ENCODE assay signal across 9 cellular contexts in the genomic region with DNA sequence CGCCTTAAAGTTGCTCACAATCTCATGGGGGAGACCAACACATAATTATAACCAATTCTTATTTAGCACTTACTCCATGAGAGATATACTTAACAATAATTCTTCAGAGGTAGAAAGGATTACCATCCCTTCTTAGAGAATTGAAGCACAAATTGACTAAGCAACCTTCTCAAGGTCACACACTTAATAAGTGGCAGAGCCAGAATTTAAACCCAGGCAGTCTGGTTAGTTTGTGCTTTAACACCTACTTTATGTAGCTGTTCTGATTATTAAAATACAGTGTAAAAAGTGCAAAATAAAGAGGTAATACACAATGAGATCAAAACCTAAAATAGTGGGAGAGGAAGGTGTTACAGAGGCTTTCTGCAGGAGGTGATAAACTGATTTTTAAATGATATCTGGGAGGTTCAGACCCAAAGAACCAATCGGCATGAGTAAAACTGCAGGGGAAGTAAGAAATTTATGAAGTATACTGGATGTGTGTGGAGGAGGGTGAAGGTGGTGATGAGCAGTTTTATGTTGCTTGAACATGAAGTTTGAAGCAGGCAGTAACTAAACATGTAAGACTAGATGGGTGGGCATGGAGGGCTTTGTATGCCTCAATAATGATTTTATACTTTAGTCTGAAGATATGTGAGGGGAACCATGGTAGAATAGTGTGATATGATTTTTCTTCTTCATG. TPM values are rescaled to one million over a fixed set of nuclear protein-coding genes. Genes with fewer than 3 reads are reported as not detected.
A peak's percentile ranks its signal among the peaks of the same experiment; 100 is the strongest.
DNase-seq lines count a peak whose midpoint lies in the region; ATAC-seq and TF ChIP-seq lines count a peak whose summit lies in the region.
"Had no signal": no experiment of that assay in that cellular context is flagged by ENCODE, and none has a peak within 500 bp of the region (broad histone marks: within the 10 kb centered on the region; RNA-seq: fewer than 3 reads in every experiment).

No MANE protein-coding gene starts in this region.

- WGBS in transverse colon (ENCODE audit: low coverage in 1 of 2), 2 donors, result 62 to 72% methylated on average over 2 of the region's 2 CpGs

- no peak overlapping the region for H3K4me3 ChIP-seq in transverse colon

- H3K4me1 ChIP-seq in foreskin keratinocyte (peaks cover 43% of the 10 kb centered on the region), transverse colon (peaks cover 0 to 78% (median 51%) of the 10 kb centered on the region in 4 donors)

- no peak for TF ChIP-seq EP300 in transverse colon (IDR thresholded peaks at IDR 0.05; ENCODE audit: low read depth)

- no peak for DNase-seq in activated naive CD4-positive, alpha-beta T cell treated with anti-CD3 and anti-CD28 coated beads for 36 hours
- no peak for DNase-seq in activated naive CD4-positive, alpha-beta T cell treated with Interleukin-2 at 50 U/mL for 16 hours
- DNase-seq in foreskin keratinocyte, result peak in 1 of 2 donors; percentile 8
- no peak for DNase-seq in transverse colon
- no peak for DNase-seq in NCI-H446 treated with DMSO at 0.1 percent for 48 hours (lab: John Stamatoyannopoulos, UW)

- H3K4me3 Mint-ChIP-seq in activated naive CD4-positive, alpha-beta T cell treated with anti-CD3 and anti-CD28 coated beads for 36 hours, result peak overlapping the region; percentile 1
- peak overlapping the region; percentile 38 for H3K4me3 Mint-ChIP-seq in T-helper 1 cell treated with Interleukin-12 subunit alpha and Interleukin-12 subunit beta and Interleukin-4 antibody, amounts not matched to agents 30 μg/mL and 1 μg/mL, for 36 hours

- no peaks in the 10 kb centered on the region for H3K9me3 ChIP-seq in transverse colon

- peak overlapping the region; percentile 57 for H3K27ac Mint-ChIP-seq in activated naive CD4-positive, alpha-beta T cell treated with anti-CD3 and anti-CD28 coated beads for 36 hours
- H3K27ac Mint-ChIP-seq in T-helper 1 cell treated with Interleukin-12 subunit alpha and Interleukin-12 subunit beta and Interleukin-4 antibody, amounts not matched to agents 30 μg/mL and 1 μg/mL, for 36 hours, result peak overlapping the region; percentile 35

- CTCF ChIA-PET in activated naive CD4-positive, alpha-beta T cell treated with anti-CD3 and anti-CD28 coated beads for 36 hours (lab: Charles Lee), result interaction anchor here (0.6 to 4.6 kb wide), 22 partner anchors 9 to 166 kb away, joined by 3 to 34 read pairs (median 4); a partner anchor contains a TSS

- no peaks in the 10 kb centered on the region for H3K27me3 ChIP-seq in foreskin keratinocyte
- no peaks in the 10 kb centered on the region for H3K27me3 ChIP-seq in transverse colon

- ATAC-seq in foreskin keratinocyte (no peak), GM18519 (IDR thresholded peaks at IDR 0.05; ENCODE audit: low FRiP score, unreplicated experiment) (no peak), GM18505 (IDR thresholded peaks at IDR 0.05; ENCODE audit: unreplicated experiment) (no peak)

- H3K9me3 Mint-ChIP-seq in activated naive CD4-positive, alpha-beta T cell treated with anti-CD3 and anti-CD28 coated beads for 36 hours, result no peaks in the 10 kb centered on the region
- H3K9me3 Mint-ChIP-seq in T-helper 1 cell treated with Interleukin-12 subunit alpha and Interleukin-12 subunit beta and Interleukin-4 antibody, amounts not matched to agents 30 μg/mL and 1 μg/mL, for 36 hours, result no peaks in the 10 kb centered on the region

- H3K4me1 Mint-ChIP-seq in activated naive CD4-positive, alpha-beta T cell treated with anti-CD3 and anti-CD28 coated beads for 36 hours (ENCODE audit: low read depth), result peaks cover 76% of the 10 kb centered on the region
- H3K4me1 Mint-ChIP-seq in T-helper 1 cell treated with Interleukin-12 subunit alpha and Interleukin-12 subunit beta and Interleukin-4 antibody, amounts not matched to agents 30 μg/mL and 1 μg/mL, for 36 hours (ENCODE audit: low read depth), result peaks cover 58% of the 10 kb centered on the region

- intact Hi-C loops in activated naive CD4-positive, alpha-beta T cell treated with anti-CD3 and anti-CD28 coated beads for 36 hours (cut with micrococcal nuclease), result loop anchor here (5.0 kb wide), 1 partner anchor 63 kb away; no protein-coding TSS in a partner anchor
- intact Hi-C loops in transverse colon (cut with DNase I; ENCODE audit: low total_unique reads), result no loop called here

- TF ChIP-seq CTCF in foreskin keratinocyte (conservative IDR thresholded peaks at IDR 0.05) (no peak), transverse colon (IDR thresholded peaks at IDR 0.05) (no peak)

- H3K27ac ChIP-seq in foreskin keratinocyte (peak overlapping the region; percentile 8), transverse colon (peak overlapping the region; percentile 13 to 35 (median 31))
- H3K27ac ChIP-seq: C4-2B had no signal

- TF ChIP-seq POLR2A in transverse colon (IDR thresholded peaks at IDR 0.05) (no peak), GM18505 (IDR thresholded peaks at IDR 0.05; ENCODE audit: borderline replicate concordance, extremely low read depth, insufficient read depth, insufficient read length) (no peak)

- H3K27me3 Mint-ChIP-seq in activated naive CD4-positive, alpha-beta T cell treated with anti-CD3 and anti-CD28 coated beads for 36 hours (ENCODE audit: low read depth), result no peaks in the 10 kb centered on the region
- H3K27me3 Mint-ChIP-seq in T-helper 1 cell treated with Interleukin-12 subunit alpha and Interleukin-12 subunit beta and Interleukin-4 antibody, amounts not matched to agents 30 μg/mL and 1 μg/mL, for 36 hours (ENCODE audit: low read depth), result no peaks in the 10 kb centered on the region

- in situ Hi-C loops in transverse colon (cut with MboI; ENCODE audit: low pct_ligation_motif_present in 1 of 4, low pct_unique_long_range_greater_than_20kb in 1 of 4, low sequenced_read_pairs in 3 of 4), result no loop called here

- peaks cover 1% of the 10 kb centered on the region for H3K36me3 Mint-ChIP-seq in activated naive CD4-positive, alpha-beta T cell treated with anti-CD3 and anti-CD28 coated beads for 36 hours (ENCODE audit: low read depth)
- H3K36me3 Mint-ChIP-seq in T-helper 1 cell treated with Interleukin-12 subunit alpha and Interleukin-12 subunit beta and Interleukin-4 antibody, amounts not matched to agents 30 μg/mL and 1 μg/mL, for 36 hours (ENCODE audit: low read depth), result peaks cover 17% of the 10 kb centered on the region

- H3K36me3 ChIP-seq in transverse colon, result no peaks in the 10 kb centered on the region

RNA-seq across cellular contexts. Expression of a gene that starts 5.7 kb away (rescaled TPM):
- total RNA-seq in activated naive CD4-positive, alpha-beta T cell treated with anti-CD3 and anti-CD28 coated beads for 36 hours, result 10 to 100 TPM; 21.3 to 23.4 TPM
- 28.4 and 34.3 TPM in 2 replicates for total RNA-seq in foreskin keratinocyte
- 6.1 and 6.9 TPM in 2 replicates for polyA plus RNA-seq in foreskin keratinocyte
- 10 to 100 TPM; 18.3 to 51.4 (median 34.3) TPM for total RNA-seq in transverse colon

RNA-seq across cellular contexts. Expression of a gene that starts 6.6 kb away (rescaled TPM):
- total RNA-seq in activated naive CD4-positive, alpha-beta T cell treated with anti-CD3 and anti-CD28 coated beads for 36 hours, result 10 to 100 TPM; 22.6 to 23.5 TPM
- 7.1 TPM in 2 replicates for total RNA-seq in foreskin keratinocyte
- polyA plus RNA-seq in foreskin keratinocyte, result 2.1 and 3.2 TPM in 2 replicates
- 10 to 100 TPM in 1 of 4 donors, 1 to 10 TPM in 3; 4.8 to 10.2 (median 5.6) TPM for total RNA-seq in transverse colon

RNA-seq across cellular contexts. Expression of a gene that starts 30.3 kb away (rescaled TPM):
- 1 to 10 TPM; 4.1 to 5.1 TPM for total RNA-seq in activated naive CD4-positive, alpha-beta T cell treated with anti-CD3 and anti-CD28 coated beads for 36 hours
- total RNA-seq in foreskin keratinocyte (23.1 and 33.2 TPM in 2 replicates), transverse colon (10 to 100 TPM; 28.1 to 61.5 (median 42.1) TPM)
- polyA plus RNA-seq in foreskin keratinocyte, result 13.6 and 22.1 TPM in 2 replicates

RNA-seq across cellular contexts. Expression of a gene that starts 39.5 kb away (rescaled TPM):
- total RNA-seq in activated naive CD4-positive, alpha-beta T cell treated with anti-CD3 and anti-CD28 coated beads for 36 hours, result not detected
- total RNA-seq in foreskin keratinocyte (0.88 and 0.99 TPM in 2 replicates), transverse colon (10 to 100 TPM in 1 of 4 donors, 1 to 10 TPM in 3; 2.4 to 11.2 (median 9.1) TPM)
- polyA plus RNA-seq in foreskin keratinocyte, result 0.39 and 0.41 TPM in 2 replicates

RNA-seq across cellular contexts. Expression of a gene that starts 45.0 kb away (rescaled TPM):
- under 1 TPM; 0.57 to 0.69 TPM for total RNA-seq in activated naive CD4-positive, alpha-beta T cell treated with anti-CD3 and anti-CD28 coated beads for 36 hours
- 0.10 and 0.11 TPM in 2 replicates for total RNA-seq in foreskin keratinocyte
- polyA plus RNA-seq in foreskin keratinocyte, result 0.01 and 0.02 TPM in 2 replicates
- total RNA-seq in transverse colon, result 1 to 10 TPM in 3 of 4 donors, under 1 TPM in 1; 1.00 to 5.2 (median 2.1) TPM
